Comparison of ENCODE assay signal across 1 cellular context in genomic region chr17:57955183-57955952, GRCh38.
A peak's percentile ranks its signal among the peaks of the same experiment; 100 is the strongest.
TF ChIP-seq lines count a peak whose summit lies in the region.

TSS of gene CUEDC1 (minus strand) at chr17:57955412. CDS start at chr17:57885564, 69,848 bp downstream.

TF ChIP-seq in A549, 52 proteins besides CTCF, POLR2A, EP300 and RAD21 (continued from another document):
- 0 out of 2 replicates have a peak, but pooled peaks have one; percentile 15 for TF ChIP-seq MAZ (IDR thresholded peaks at IDR 0.05; ENCODE audit: borderline replicate concordance, low read depth, low read length)
- TF ChIP-seq REST (IDR thresholded peaks at IDR 0.05), result no peak
- TF ChIP-seq FOXS1 (CRISPR knock-in tag; IDR thresholded peaks at IDR 0.05), result no peak
TF ChIP-seq in A549: peak in this region for 7.
